Comparison of ENCODE assay signal across 9 cellular contexts in genomic region chr14:98802044-98802443, GRCh38.
"Had no signal": no experiment of that assay in that cellular context is flagged by ENCODE, and none has a peak within 500 bp of the region (broad histone marks: within the 10 kb centered on the region; RNA-seq: fewer than 3 reads in every experiment).

No MANE protein-coding gene starts in this region.

- DNase-seq: GM23248, GOT3, H7, HFFc6, IMR-90, KBM-7 had no signal

- H3K27ac Mint-ChIP-seq: HFFc6 had no signal

- H3K4me3 Mint-ChIP-seq: HFFc6 had no signal

- H3K4me1 ChIP-seq: HAP-1 had no signal

- H3K27ac ChIP-seq: GM23248, KMS-11 had no signal

- H3K4me2 ChIP-seq: KMS-11 had no signal

- H3K9ac ChIP-seq: GM23248, KMS-11 had no signal

- ATAC-seq: HCT116 had no signal

- H3K9me3 ChIP-seq: HAP-1 had no signal

- H2AFZ ChIP-seq: GM23248 had no signal

- H3K36me3 ChIP-seq: HAP-1 had no signal

- H3K4me3 ChIP-seq: GM23248, HAP-1 had no signal
